In the genomic region with DNA sequence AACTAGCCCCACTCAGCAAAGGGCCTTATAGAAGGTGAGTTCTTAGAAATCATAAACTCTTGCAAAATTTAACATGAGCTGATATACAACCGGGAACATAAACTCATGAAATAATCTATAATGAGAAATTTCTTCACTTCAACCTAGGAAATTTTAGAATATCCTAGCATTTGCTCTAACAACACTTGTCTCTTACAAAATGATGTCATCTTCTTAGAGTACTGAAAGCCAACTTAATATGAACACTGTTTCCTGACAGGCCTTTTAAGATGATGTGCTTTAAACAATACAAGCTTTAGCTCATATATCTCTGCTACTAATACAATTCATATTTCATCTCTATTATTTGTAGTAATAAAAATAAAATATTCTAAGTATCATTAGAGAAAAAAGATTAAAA, we compare ENCODE assay signal across 10 cellular contexts. TPM values are rescaled to one million over a fixed set of nuclear protein-coding genes. Genes with fewer than 3 reads are reported as not detected.
DNase-seq lines count a peak whose midpoint lies in the region; ATAC-seq and TF ChIP-seq lines count a peak whose summit lies in the region.
"Had no signal": no experiment of that assay in that cellular context is flagged by ENCODE, and none has a peak within 500 bp of the region (broad histone marks: within the 10 kb centered on the region; RNA-seq: fewer than 3 reads in every experiment).

No MANE protein-coding gene starts in this region.

- H3K27me3 ChIP-seq in tibial nerve: no peaks in the 10 kb centered on the region

- H3K4me1 ChIP-seq in tibial nerve: peaks cover 0 to 15% (median 0%) of the 10 kb centered on the region in 4 donors
- H3K4me1 ChIP-seq: prostate gland had no signal

- intact Hi-C loops in natural killer cell (cut with micrococcal nuclease): loop anchor here (10.0 kb wide), 1 partner anchor 686 kb away; the partner anchor contains the start of gene QKI

- H3K27ac ChIP-seq in cingulate gyrus (ENCODE audit: low read depth, low read length) (peak overlapping the region; percentile 86), tibial nerve (peak overlapping the region; percentile 90 to 95 (median 92))

- no peaks in the 10 kb centered on the region for H3K9me3 Mint-ChIP-seq in activated naive CD4-positive, alpha-beta T cell treated with anti-CD3 and anti-CD28 coated beads, Interleukin-2, amount 50 U/mL, for 24 hours
- no peaks in the 10 kb centered on the region for H3K9me3 Mint-ChIP-seq in natural killer cell

- H3K4me3 Mint-ChIP-seq in activated naive CD4-positive, alpha-beta T cell treated with anti-CD3 and anti-CD28 coated beads, Interleukin-2, amount 50 U/mL, for 24 hours: peak overlapping the region; percentile 87
- peak overlapping the region; percentile 72 for H3K4me3 Mint-ChIP-seq in natural killer cell

- H3K36me3 Mint-ChIP-seq in activated naive CD4-positive, alpha-beta T cell treated with anti-CD3 and anti-CD28 coated beads, Interleukin-2, amount 50 U/mL, for 24 hours: no peaks in the 10 kb centered on the region
- no peaks in the 10 kb centered on the region for H3K36me3 Mint-ChIP-seq in natural killer cell

- 94 to 98% methylated on average over 1 of the region's 1 CpG for WGBS in tibial nerve, 2 donors

- no peaks in the 10 kb centered on the region for H3K27me3 Mint-ChIP-seq in activated naive CD4-positive, alpha-beta T cell treated with anti-CD3 and anti-CD28 coated beads, Interleukin-2, amount 50 U/mL, for 24 hours
- H3K27me3 Mint-ChIP-seq in natural killer cell (ENCODE audit: low read depth in 2 of 2): no peaks in the 10 kb centered on the region

- no peak for DNase-seq in activated naive CD4-positive, alpha-beta T cell treated with anti-CD3 and anti-CD28 coated beads, Interleukin-2, amount 50 U/mL, for 16 hours
- DNase-seq in natural killer cell (no peak), tibial nerve (ENCODE audit: low spot score in 2 of 2) (no peak), NCI-H524 (lab: John Stamatoyannopoulos, UW) (no peak)
- no peak for DNase-seq in stimulated activated CD4-positive, alpha-beta T cell treated with anti-CD3 and anti-CD28 coated beads, Interleukin-2, amount 100 ng/mL, for 48 hours
- DNase-seq: activated T-cell treated with anti-CD3 and anti-CD28 coated beads for 4 hours had no signal

- ATAC-seq in natural killer cell (no peak), GM18861 (IDR thresholded peaks at IDR 0.05; ENCODE audit: unreplicated experiment) (no peak)

- TF ChIP-seq POLR2A in tibial nerve (IDR thresholded peaks at IDR 0.05): no peak

- H3K27ac Mint-ChIP-seq in activated naive CD4-positive, alpha-beta T cell treated with anti-CD3 and anti-CD28 coated beads, Interleukin-2, amount 50 U/mL, for 24 hours: peak overlapping the region; percentile 17
- peak overlapping the region; percentile 87 to 89 for H3K27ac Mint-ChIP-seq in natural killer cell

- peaks cover 0 to 11% (median 0%) of the 10 kb centered on the region in 4 donors for H3K9me3 ChIP-seq in tibial nerve
- H3K9me3 ChIP-seq: prostate gland had no signal

- H3K4me1 Mint-ChIP-seq in activated naive CD4-positive, alpha-beta T cell treated with anti-CD3 and anti-CD28 coated beads, Interleukin-2, amount 50 U/mL, for 24 hours: peaks cover 18% of the 10 kb centered on the region
- H3K4me1 Mint-ChIP-seq in natural killer cell: peaks cover 15% of the 10 kb centered on the region in 2 donors

- no peak for TF ChIP-seq EP300 in tibial nerve (IDR thresholded peaks at IDR 0.05)

- no peak overlapping the region for H3K4me3 ChIP-seq in tibial nerve

- H3K36me3 ChIP-seq in tibial nerve: no peaks in the 10 kb centered on the region
- H3K36me3 ChIP-seq: prostate gland had no signal

- TF ChIP-seq CTCF in natural killer cell (IDR thresholded peaks at IDR 0.05) (no peak), tibial nerve (IDR thresholded peaks at IDR 0.05) (no peak)

RNA-seq across cellular contexts. Expression of gene PACRG, which starts 0.9 kb away (rescaled TPM):
- total RNA-seq in natural killer cell (under 1 TPM in 1 of 3 donors, not detected in 2; 0.52 TPM), tibial nerve (10 to 100 TPM in 1 of 4 donors, 1 to 10 TPM in 3; 1.5 to 10.4 (median 2.1) TPM)

RNA-seq across cellular contexts. Expression of gene PRKN, which starts 1.1 kb away (rescaled TPM):
- total RNA-seq in natural killer cell (1 to 10 TPM; 1.4 to 1.9 (median 1.9) TPM), tibial nerve (10 to 100 TPM in 1 of 4 donors, 1 to 10 TPM in 3; 5.5 to 17.9 (median 6.8) TPM)
